ENCODE assay signal across 26 cellular contexts in genomic region chr22:23841292-23841691, GRCh38. TPM values are rescaled to one million over a fixed set of nuclear protein-coding genes. Genes with fewer than 3 reads are reported as not detected.
DNase-seq lines count a peak whose midpoint lies in the region; ATAC-seq and TF ChIP-seq lines count a peak whose summit lies in the region.
"Had no signal": no experiment of that assay in that cellular context is flagged by ENCODE, and none has a peak within 500 bp of the region (broad histone marks: within the 10 kb centered on the region; RNA-seq: fewer than 3 reads in every experiment).

No MANE protein-coding gene starts in this region.

- ATAC-seq in activated B cell treated with CpG ODN at 0.5 μM for 24 hours (ENCODE audit: low read depth), result no peak
- no peak for ATAC-seq in stimulated activated memory B cell treated with anti-CD40 and anti-IgM and Interleukin-4, amounts not matched to agents 10 μg/mL and 1 μg/mL and 100 μg/mL, for 72 hours
- ATAC-seq: mucosa of descending colon; stimulated activated naive CD8-positive, alpha-beta T cell treated with anti-CD3 and anti-CD28 coated beads, Interleukin-15, Interleukin-2, amounts not matched to agents 100 U/mL and 50 U/mL, for 24 hours; T-helper 17 cell had no signal

- WGBS in mesenchymal stem cell, result 88% methylated on average over 5 of the region's 5 CpGs

- no peak overlapping the region for H2BK15ac ChIP-seq in mesenchymal stem cell (ENCODE audit: low read depth, poor library complexity, severe bottlenecking)

- H3K4ac ChIP-seq in mesenchymal stem cell (ENCODE audit: low read depth in 1 of 2, low read length in 2 of 2), result peak overlapping the region in 1 of 2 experiments; percentile 35

- H2AK5ac ChIP-seq in mesenchymal stem cell (ENCODE audit: low read length, severe bottlenecking), result no peak overlapping the region

- H3K27ac ChIP-seq in cardiac muscle cell, result peak overlapping the region; percentile 92
- H3K27ac ChIP-seq in right atrium auricular region, result peak overlapping the region in 1 of 2 donors; percentile 60
- H3K27ac ChIP-seq in mesenchymal stem cell (ENCODE audit: low read length, poor library complexity, severe bottlenecking), result no peak overlapping the region
- H3K27ac ChIP-seq: esophagus muscularis mucosa, spleen, vagina had no signal

- H3K36me3 ChIP-seq in cardiac muscle cell (no peaks in the 10 kb centered on the region), right atrium auricular region (no peaks in the 10 kb centered on the region), mesenchymal stem cell (ENCODE audit: control insufficient read depth in 1 of 2, insufficient read depth in 2 of 2, low read depth in 1 of 2, low read length in 2 of 2) (peaks cover 16 to 20% of the 10 kb centered on the region in 2 experiments)
- H3K36me3 ChIP-seq: vagina had no signal

- intact Hi-C loops in activated B cell treated with CpG ODN at 0.5 μM for 24 hours (cut with micrococcal nuclease), result loop anchor here (10.0 kb wide), 1 partner anchor 436 kb away; no protein-coding TSS in a partner anchor

- H3K4me3 ChIP-seq in cardiac muscle cell (no peak overlapping the region), right atrium auricular region (no peak overlapping the region), mesenchymal stem cell (ENCODE audit: insufficient read depth in 1 of 2, low read depth in 1 of 2, low read length in 2 of 2) (no peak overlapping the region)
- H3K4me3 ChIP-seq: esophagus muscularis mucosa, left ventricle myocardium inferior, mucosa of descending colon, spleen, vagina had no signal

- H3K14ac ChIP-seq in mesenchymal stem cell (ENCODE audit: low read length in 2 of 2), result no peak overlapping the region

- no peak overlapping the region for H2AFZ ChIP-seq in mesenchymal stem cell (ENCODE audit: low read depth, low read length)

- no peak overlapping the region for H3K4me2 ChIP-seq in mesenchymal stem cell (ENCODE audit: low read length, poor library complexity, severe bottlenecking)

- peaks cover 5% of the 10 kb centered on the region for H3K36me3 Mint-ChIP-seq in activated B cell treated with CpG ODN at 0.5 μM for 24 hours (ENCODE audit: low read depth)
- no peaks in the 10 kb centered on the region for H3K36me3 Mint-ChIP-seq in stimulated activated memory B cell treated with anti-CD40 and anti-IgM and Interleukin-4, amounts not matched to agents 10 μg/mL and 1 μg/mL and 100 μg/mL, for 72 hours
- H3K36me3 Mint-ChIP-seq: CD4-positive, CD25-positive, alpha-beta regulatory T cell had no signal

- no peaks in the 10 kb centered on the region for H3K79me1 ChIP-seq in mesenchymal stem cell (replicated peaks; ENCODE audit: low read length, poor library complexity, severe bottlenecking)

- DNase-seq in cardiac muscle cell (ENCODE audit: low read depth in 1 of 2, low spot score in 1 of 2) (no peak), right atrium auricular region (ENCODE audit: low spot score) (no peak), activated B cell treated with CpG ODN at 0.5 μM for 24 hours (no peak), mesenchymal stem cell (no peak), NCI-H146 treated with DMSO at 0.1 percent for 48 hours (lab: John Stamatoyannopoulos, UW; ENCODE audit: unreplicated experiment) (no peak), GM19240 (ENCODE audit: insufficient read length, low spot score) (no peak), activated gamma-delta T cell treated with Interleukin-2 at 50 U/mL for 16 hours (no peak)
- DNase-seq: activated CD4-positive, alpha-beta T cell treated with anti-CD3 and anti-CD28 coated beads, Interleukin-2, amount 50 U/mL, for 1 hour; CD4-positive, CD25-positive, alpha-beta regulatory T cell; effector memory CD4-positive, alpha-beta T cell; foreskin melanocyte; hypothalamus; Kasumi-1; left ventricle myocardium inferior; mucosa of descending colon; MV-4-11; NCI-H187; NCI-H526; nucleus accumbens; spleen; stimulated activated CD4-positive, alpha-beta T cell treated with anti-CD3 and anti-CD28 coated beads, Interleukin-4, amount 100 ng/mL, for 1 hour; stimulated activated naive CD8-positive, alpha-beta T cell treated with anti-CD3 and anti-CD28 coated beads, Interleukin-15, Interleukin-2, amounts not matched to agents 100 U/mL and 50 U/mL, for 24 hours; T-helper 17 cell had no signal

- no peak overlapping the region for H3K9ac ChIP-seq in mesenchymal stem cell (ENCODE audit: low read length)

- no peaks in the 10 kb centered on the region for H3K27me3 ChIP-seq in cardiac muscle cell
- H3K27me3 ChIP-seq in right atrium auricular region, result no peaks in the 10 kb centered on the region
- H3K27me3 ChIP-seq in mesenchymal stem cell (ENCODE audit: control insufficient read depth in 1 of 2, insufficient read depth in 1 of 2, low read length in 2 of 2), result peaks cover 0 to 11% of the 10 kb centered on the region in 2 experiments
- H3K27me3 ChIP-seq: esophagus muscularis mucosa, spleen, vagina had no signal

- peaks cover 84% of the 10 kb centered on the region for H3K4me1 Mint-ChIP-seq in activated B cell treated with CpG ODN at 0.5 μM for 24 hours
- H3K4me1 Mint-ChIP-seq in stimulated activated memory B cell treated with anti-CD40 and anti-IgM and Interleukin-4, amounts not matched to agents 10 μg/mL and 1 μg/mL and 100 μg/mL, for 72 hours, result peaks cover 83% of the 10 kb centered on the region

- H3K4me3 Mint-ChIP-seq in activated B cell treated with CpG ODN at 0.5 μM for 24 hours, result peak overlapping the region; percentile 33
- H3K4me3 Mint-ChIP-seq in stimulated activated memory B cell treated with anti-CD40 and anti-IgM and Interleukin-4, amounts not matched to agents 10 μg/mL and 1 μg/mL and 100 μg/mL, for 72 hours, result no peak overlapping the region
- H3K4me3 Mint-ChIP-seq: T-helper 17 cell had no signal

- H3K4me1 ChIP-seq in cardiac muscle cell (ENCODE audit: low read depth) (peaks cover 45% of the 10 kb centered on the region), right atrium auricular region (peaks cover 0 to 54% of the 10 kb centered on the region in 2 donors), mesenchymal stem cell (ENCODE audit: control insufficient read depth, insufficient read depth, low read depth, low read length) (peaks cover 34% of the 10 kb centered on the region)

- H3K27me3 Mint-ChIP-seq in activated B cell treated with CpG ODN at 0.5 μM for 24 hours, result no peaks in the 10 kb centered on the region
- no peaks in the 10 kb centered on the region for H3K27me3 Mint-ChIP-seq in stimulated activated memory B cell treated with anti-CD40 and anti-IgM and Interleukin-4, amounts not matched to agents 10 μg/mL and 1 μg/mL and 100 μg/mL, for 72 hours
- H3K27me3 Mint-ChIP-seq: T-helper 17 cell had no signal

- no peak overlapping the region for H3K23ac ChIP-seq in mesenchymal stem cell (ENCODE audit: low read length in 2 of 2)

- no peaks in the 10 kb centered on the region for H3K9me3 ChIP-seq in cardiac muscle cell (ENCODE audit: low read depth)
- H3K9me3 ChIP-seq in right atrium auricular region, result no peaks in the 10 kb centered on the region
- no peaks in the 10 kb centered on the region for H3K9me3 ChIP-seq in mesenchymal stem cell (ENCODE audit: control insufficient read depth, low read length)
- H3K9me3 ChIP-seq: esophagus muscularis mucosa, left ventricle myocardium inferior, mucosa of descending colon, spleen, vagina had no signal

- peak overlapping the region in 1 of 2 experiments; percentile 1 for H3K18ac ChIP-seq in mesenchymal stem cell (ENCODE audit: low read depth in 1 of 2, low read length in 2 of 2)

- no peaks in the 10 kb centered on the region for H3K9me3 Mint-ChIP-seq in activated B cell treated with CpG ODN at 0.5 μM for 24 hours
- no peaks in the 10 kb centered on the region for H3K9me3 Mint-ChIP-seq in stimulated activated memory B cell treated with anti-CD40 and anti-IgM and Interleukin-4, amounts not matched to agents 10 μg/mL and 1 μg/mL and 100 μg/mL, for 72 hours

- TF ChIP-seq CTCF in cardiac muscle cell (IDR thresholded peaks at IDR 0.05; ENCODE audit: low read depth, low read length) (no peak), right atrium auricular region (IDR thresholded peaks at IDR 0.05) (no peak), activated B cell treated with CpG ODN at 0.5 μM for 24 hours (IDR thresholded peaks at IDR 0.05) (no peak)

- peak overlapping the region; percentile 95 for H3K27ac Mint-ChIP-seq in activated B cell treated with CpG ODN at 0.5 μM for 24 hours
- H3K27ac Mint-ChIP-seq in stimulated activated memory B cell treated with anti-CD40 and anti-IgM and Interleukin-4, amounts not matched to agents 10 μg/mL and 1 μg/mL and 100 μg/mL, for 72 hours, result peak overlapping the region; percentile 88
- H3K27ac Mint-ChIP-seq: T-helper 17 cell had no signal

- CTCF ChIA-PET in activated B cell treated with CpG ODN at 0.5 μM for 24 hours (lab: Charles Lee), result no interaction called here

- peak overlapping the region; percentile 70 for H4K91ac ChIP-seq in mesenchymal stem cell (ENCODE audit: low read length)

- no peak overlapping the region for H2BK120ac ChIP-seq in mesenchymal stem cell (ENCODE audit: low read depth, low read length)

- POLR2A ChIA-PET in activated B cell treated with CpG ODN at 0.5 μM for 24 hours (lab: Charles Lee), result interaction anchor here (0.5 kb wide), 1 partner anchor 83 kb away, joined by 4 read pairs; no protein-coding TSS in a partner anchor

- H2BK12ac ChIP-seq in mesenchymal stem cell (ENCODE audit: low read length in 2 of 2), result peak overlapping the region in 1 of 2 experiments; percentile 64

- H4K8ac ChIP-seq in mesenchymal stem cell (ENCODE audit: low read length), result no peak overlapping the region

- no peak overlapping the region for H2BK5ac ChIP-seq in mesenchymal stem cell (ENCODE audit: low read depth, low read length, poor library complexity, severe bottlenecking)

RNA-seq across cellular contexts. Expression of gene DERL3, which starts 2.5 kb away (rescaled TPM):
- 18.0 and 46.9 TPM in 2 replicates for total RNA-seq in cardiac muscle cell
- 28.9 and 55.3 TPM in 2 replicates for polyA plus RNA-seq in cardiac muscle cell
- 10 to 100 TPM in 1 of 2 donors, 1 to 10 TPM in 1; 4.0 to 10.6 TPM for total RNA-seq in right atrium auricular region
- total RNA-seq in activated B cell treated with CpG ODN at 0.5 μM for 24 hours, result 15.4 and 18.3 TPM in 2 replicates
- 0.61 TPM for polyA plus RNA-seq in mesenchymal stem cell (2013, experiment 1 of 2)
- polyA plus RNA-seq in mesenchymal stem cell (2013, experiment 2 of 2), result 0.52 TPM
- total RNA-seq: esophagus muscularis mucosa had no signal

RNA-seq across cellular contexts. Expression of gene SLC2A11, which starts 16.4 kb away (rescaled TPM):
- total RNA-seq in cardiac muscle cell (27.3 and 28.5 TPM in 2 replicates), right atrium auricular region (10 to 100 TPM; 10.6 to 15.5 TPM), activated B cell treated with CpG ODN at 0.5 μM for 24 hours (24.0 and 30.2 TPM in 2 replicates)
- polyA plus RNA-seq in cardiac muscle cell, result 34.2 and 37.9 TPM in 2 replicates
- 15.5 TPM for polyA plus RNA-seq in mesenchymal stem cell (2013, experiment 1 of 2)
- polyA plus RNA-seq in mesenchymal stem cell (2013, experiment 2 of 2), result 15.6 TPM

RNA-seq across cellular contexts. Expression of gene MIF, which starts 52.9 kb away (rescaled TPM):
- total RNA-seq in cardiac muscle cell, result 855 and 1,357 TPM in 2 replicates
- polyA plus RNA-seq in cardiac muscle cell, result 4,717 and 4,854 TPM in 2 replicates
- total RNA-seq in right atrium auricular region, result 100 to 1,000 TPM; 176 to 273 TPM
- total RNA-seq in activated B cell treated with CpG ODN at 0.5 μM for 24 hours, result 308 and 349 TPM in 2 replicates
- polyA plus RNA-seq in mesenchymal stem cell (2013, experiment 1 of 2), result 908 TPM
- polyA plus RNA-seq in mesenchymal stem cell (2013, experiment 2 of 2), result 993 TPM

RNA-seq across cellular contexts. Expression of gene SMARCB1, which starts 54.5 kb away (rescaled TPM):
- total RNA-seq in cardiac muscle cell, result 147 and 162 TPM in 2 replicates
- 170 and 175 TPM in 2 replicates for polyA plus RNA-seq in cardiac muscle cell
- 10 to 100 TPM; 41.4 to 45.9 TPM for total RNA-seq in right atrium auricular region
- 156 and 161 TPM in 2 replicates for total RNA-seq in activated B cell treated with CpG ODN at 0.5 μM for 24 hours
- 68.2 TPM for polyA plus RNA-seq in mesenchymal stem cell (2013, experiment 1 of 2)
- 67.4 TPM for polyA plus RNA-seq in mesenchymal stem cell (2013, experiment 2 of 2)
